In genomic region chr6:118678866-118679265, GRCh38 we compare ENCODE assay signal across 1 cellular context.
TF ChIP-seq lines count a peak whose summit lies in the region.

No MANE protein-coding gene starts in this region.

TF ChIP-seq in HepG2, 621 proteins besides CTCF, POLR2A, EP300 and RAD21 (continued from another document):
- TF ChIP-seq PRDM15 (CRISPR knock-in tag; IDR thresholded peaks at IDR 0.05): no peak
- TF ChIP-seq ZMYM3 (CRISPR knock-in tag; IDR thresholded peaks at IDR 0.05): no peak
- no peak for TF ChIP-seq GFI1 (CRISPR knock-in tag; IDR thresholded peaks at IDR 0.05; ENCODE audit: borderline replicate concordance)
- TF ChIP-seq ZNF34 (CRISPR knock-in tag; IDR thresholded peaks at IDR 0.05; ENCODE audit: borderline replicate concordance): no peak
- TF ChIP-seq NFIB (CRISPR knock-in tag; IDR thresholded peaks at IDR 0.05; ENCODE audit: borderline replicate concordance): no peak
- TF ChIP-seq ZNF576 (CRISPR knock-in tag; IDR thresholded peaks at IDR 0.05): no peak
- TF ChIP-seq ZNF260 (CRISPR knock-in tag; IDR thresholded peaks at IDR 0.05; ENCODE audit: borderline replicate concordance, low read depth): no peak
- no peak for TF ChIP-seq KIAA2018 (CRISPR knock-in tag; IDR thresholded peaks at IDR 0.05; ENCODE audit: borderline replicate concordance)
- TF ChIP-seq ZNF713 (CRISPR knock-in tag; IDR thresholded peaks at IDR 0.05): no peak
- TF ChIP-seq ZBTB20 (CRISPR knock-in tag; IDR thresholded peaks at IDR 0.05; ENCODE audit: borderline replicate concordance, low read depth): no peak
- no peak for TF ChIP-seq ZNF44 (CRISPR knock-in tag; IDR thresholded peaks at IDR 0.05)
- no peak for TF ChIP-seq YEATS4 (CRISPR knock-in tag; IDR thresholded peaks at IDR 0.05; ENCODE audit: borderline replicate concordance)
- no peak for TF ChIP-seq ZBTB44 (CRISPR knock-in tag; IDR thresholded peaks at IDR 0.05)
- TF ChIP-seq ZNF709 (CRISPR knock-in tag; IDR thresholded peaks at IDR 0.05): no peak
- no peak for TF ChIP-seq ZNF766 (CRISPR knock-in tag; IDR thresholded peaks at IDR 0.05; ENCODE audit: borderline replicate concordance)
- no peak for TF ChIP-seq SP2 (CRISPR knock-in tag; IDR thresholded peaks at IDR 0.05)
